In genomic region chr2:47322106-47322505, GRCh38 we compare ENCODE assay signal across 4 cellular contexts. TPM values are rescaled to one million over a fixed set of nuclear protein-coding genes. Genes with fewer than 3 reads are reported as not detected.
"Had no signal": no experiment of that assay in that cellular context is flagged by ENCODE, and none has a peak within 500 bp of the region (broad histone marks: within the 10 kb centered on the region; RNA-seq: fewer than 3 reads in every experiment).

No MANE protein-coding gene starts in this region.

RNA-seq across cellular contexts. Expression of gene EPCAM, which starts 47.0 kb away (rescaled TPM):
- total RNA-seq: activated B cell treated with CpG ODN at 0.5 μM for 24 hours, SK-MEL-5, T-helper 17 cell had no signal
- polyA plus RNA-seq: IgD-negative memory B cell had no signal
